26 cellular contexts compared by ENCODE assay signal in genomic region chr19:51944798-51945552, GRCh38. TPM values are rescaled to one million over a fixed set of nuclear protein-coding genes. Genes with fewer than 3 reads are reported as not detected.
DNase-seq lines count a peak whose midpoint lies in the region; ATAC-seq and TF ChIP-seq lines count a peak whose summit lies in the region.
"Had no signal": no experiment of that assay in that cellular context is flagged by ENCODE, and none has a peak within 500 bp of the region (broad histone marks: within the 10 kb centered on the region; RNA-seq: fewer than 3 reads in every experiment).

No MANE protein-coding gene starts in this region.

- peaks cover 50% of the 10 kb centered on the region for H3K36me3 ChIP-seq in CD4-positive, CD25-positive, alpha-beta regulatory T cell (ENCODE audit: control insufficient read depth, insufficient read depth, low read length)
- peaks cover 37 to 52% (median 42%) of the 10 kb centered on the region in 3 experiments for H3K36me3 ChIP-seq in naive thymus-derived CD4-positive, alpha-beta T cell (ENCODE audit: control insufficient read depth in 2 of 3, insufficient read depth in 3 of 3, low read length in 3 of 3)

- H3K27ac Mint-ChIP-seq in CD4-positive, CD25-positive, alpha-beta regulatory T cell: no peak overlapping the region
- H3K27ac Mint-ChIP-seq in endothelial cell (ENCODE audit: unreplicated experiment): no peak overlapping the region
- H3K27ac Mint-ChIP-seq in naive thymus-derived CD4-positive, alpha-beta T cell: no peak overlapping the region
- H3K27ac Mint-ChIP-seq in T-helper 17 cell: no peak overlapping the region
- H3K27ac Mint-ChIP-seq: activated CD4-positive, alpha-beta T cell treated with anti-CD3 and anti-CD28 coated beads for 36 hours; activated CD8-positive, alpha-beta T cell treated with anti-CD3 and anti-CD28 coated beads, Interleukin-2, amount 10 ng/mL, durations not matched to agents 7 days and 5 days; activated naive CD8-positive, alpha-beta T cell treated with anti-CD3 and anti-CD28 coated beads for 36 hours; naive B cell had no signal

- no peaks in the 10 kb centered on the region for H3K27me3 Mint-ChIP-seq in CD4-positive, CD25-positive, alpha-beta regulatory T cell
- H3K27me3 Mint-ChIP-seq in endothelial cell (ENCODE audit: unreplicated experiment) (peaks cover 4% of the 10 kb centered on the region), T-helper 17 cell (no peaks in the 10 kb centered on the region)
- no peaks in the 10 kb centered on the region for H3K27me3 Mint-ChIP-seq in naive thymus-derived CD4-positive, alpha-beta T cell
- H3K27me3 Mint-ChIP-seq: activated CD4-positive, alpha-beta T cell treated with anti-CD3 and anti-CD28 coated beads for 36 hours; activated naive CD8-positive, alpha-beta T cell treated with anti-CD3 and anti-CD28 coated beads for 36 hours; naive B cell had no signal

- no peak overlapping the region for H3K27ac ChIP-seq in CD4-positive, CD25-positive, alpha-beta regulatory T cell (ENCODE audit: insufficient read depth, low read length, poor library complexity, severe bottlenecking)
- H3K27ac ChIP-seq in naive thymus-derived CD4-positive, alpha-beta T cell (ENCODE audit: low read depth, low read length): no peak overlapping the region
- H3K27ac ChIP-seq: heart left ventricle, psoas muscle, vagina had no signal

- ATAC-seq in CD4-positive, CD25-positive, alpha-beta regulatory T cell (ENCODE audit: low read depth in 2 of 2): no peak
- no peak for ATAC-seq in naive thymus-derived CD4-positive, alpha-beta T cell
- ATAC-seq in T-helper 17 cell: no peak
- no peak for ATAC-seq in GM18907 (IDR thresholded peaks at IDR 0.05; ENCODE audit: unreplicated experiment)
- no peak for ATAC-seq in HG02798 (IDR thresholded peaks at IDR 0.05; ENCODE audit: poor library complexity, unreplicated experiment)
- ATAC-seq: activated CD4-positive, alpha-beta T cell treated with anti-CD3 and anti-CD28 coated beads for 36 hours; activated CD8-positive, alpha-beta T cell treated with anti-CD3 and anti-CD28 coated beads, Interleukin-2, amount 10 ng/mL, durations not matched to agents 7 days and 5 days; heart left ventricle; left colon; psoas muscle; SK-N-SH treated with all-trans-retinoic acid at 6 μM for 48 hours had no signal

- H3K9me3 Mint-ChIP-seq in CD4-positive, CD25-positive, alpha-beta regulatory T cell: peaks cover 0 to 85% (median 50%) of the 10 kb centered on the region in 7 donors
- H3K9me3 Mint-ChIP-seq in endothelial cell (ENCODE audit: unreplicated experiment): peaks cover 62% of the 10 kb centered on the region
- peaks cover 16 to 99% (median 85%) of the 10 kb centered on the region in 11 donors for H3K9me3 Mint-ChIP-seq in naive thymus-derived CD4-positive, alpha-beta T cell

- no peaks in the 10 kb centered on the region for H3K4me1 ChIP-seq in CD4-positive, CD25-positive, alpha-beta regulatory T cell (ENCODE audit: control insufficient read depth, insufficient read depth, low read length, poor library complexity, severe bottlenecking)
- no peaks in the 10 kb centered on the region for H3K4me1 ChIP-seq in naive thymus-derived CD4-positive, alpha-beta T cell (ENCODE audit: control insufficient read depth in 2 of 2, insufficient read depth in 2 of 2, low read length in 2 of 2)
- H3K4me1 ChIP-seq: BE2C, heart left ventricle, psoas muscle, vagina had no signal

- TF ChIP-seq CTCF in endothelial cell (IDR thresholded peaks at IDR 0.05; ENCODE audit: unreplicated experiment): no peak

- POLR2A ChIA-PET in naive thymus-derived CD4-positive, alpha-beta T cell (lab: Charles Lee): interaction anchor here (0.7 kb wide), 1 partner anchor 1448 kb away, joined by 4 read pairs; no protein-coding TSS in a partner anchor

- H3K36me3 Mint-ChIP-seq in CD4-positive, CD25-positive, alpha-beta regulatory T cell: peaks cover 62% of the 10 kb centered on the region
- peaks cover 85% of the 10 kb centered on the region for H3K36me3 Mint-ChIP-seq in endothelial cell (ENCODE audit: low read depth, unreplicated experiment)
- peaks cover 55 to 76% (median 61%) of the 10 kb centered on the region in 5 donors for H3K36me3 Mint-ChIP-seq in naive thymus-derived CD4-positive, alpha-beta T cell
- H3K36me3 Mint-ChIP-seq in T-helper 17 cell (ENCODE audit: low read depth): peaks cover 9% of the 10 kb centered on the region

- H3K9me3 ChIP-seq in CD4-positive, CD25-positive, alpha-beta regulatory T cell (ENCODE audit: control insufficient read depth in 2 of 2, low read length in 2 of 2): peaks cover 90 to 99% of the 10 kb centered on the region in 2 experiments
- peaks cover 18 to 96% (median 66%) of the 10 kb centered on the region in 3 experiments for H3K9me3 ChIP-seq in naive thymus-derived CD4-positive, alpha-beta T cell (ENCODE audit: control insufficient read depth in 2 of 3, low read length in 3 of 3)
- H3K9me3 ChIP-seq in T-helper 17 cell (ENCODE audit: control insufficient read depth, low read length, poor library complexity, severe bottlenecking): peaks cover 73% of the 10 kb centered on the region

- CTCF ChIA-PET in naive thymus-derived CD4-positive, alpha-beta T cell (lab: Charles Lee): no interaction called here

- no peaks in the 10 kb centered on the region for H3K4me1 Mint-ChIP-seq in CD4-positive, CD25-positive, alpha-beta regulatory T cell
- H3K4me1 Mint-ChIP-seq in endothelial cell (ENCODE audit: unreplicated experiment): no peaks in the 10 kb centered on the region
- no peaks in the 10 kb centered on the region for H3K4me1 Mint-ChIP-seq in naive thymus-derived CD4-positive, alpha-beta T cell
- H3K4me1 Mint-ChIP-seq in T-helper 17 cell: no peaks in the 10 kb centered on the region
- H3K4me1 Mint-ChIP-seq: activated CD4-positive, alpha-beta T cell treated with anti-CD3 and anti-CD28 coated beads for 36 hours; activated naive CD8-positive, alpha-beta T cell treated with anti-CD3 and anti-CD28 coated beads for 36 hours; naive B cell had no signal

- peak overlapping the region; percentile 28 for H3K4me3 ChIP-seq in CD4-positive, CD25-positive, alpha-beta regulatory T cell (ENCODE audit: low read depth, low read length)
- H3K4me3 ChIP-seq in naive thymus-derived CD4-positive, alpha-beta T cell (ENCODE audit: low read length): peak overlapping the region; percentile 17
- H3K4me3 ChIP-seq: heart left ventricle, psoas muscle, vagina had no signal

- DNase-seq in CD4-positive, CD25-positive, alpha-beta regulatory T cell: no peak
- DNase-seq in LHCN-M2 (ENCODE audit: low read depth) (peak; percentile 10), endothelial cell (ENCODE audit: low spot score) (no peak), cerebellar cortex (ENCODE audit: low spot score) (no peak), T-helper 17 cell (no peak)
- DNase-seq in naive thymus-derived CD4-positive, alpha-beta T cell: no peak
- DNase-seq: activated CD4-positive, alpha-beta T cell treated with anti-CD3 and anti-CD28 coated beads for 36 hours; activated CD8-positive, alpha-beta T cell treated with anti-CD3 and anti-CD28 coated beads, Interleukin-2, amount 10 ng/mL, durations not matched to agents 7 days and 5 days; activated naive CD8-positive, alpha-beta T cell treated with anti-CD3 and anti-CD28 coated beads for 36 hours; BE2C; cerebellar nuclear complex; DMS79; GDM1; HCEC 1CT; heart left ventricle; Kasumi-1; left colon; naive B cell; NCI-H2171; NCI-H524; psoas muscle; stimulated activated naive CD4-positive, alpha-beta T cell treated with Interleukin-2 at 50 U/mL for 16 hours had no signal

- H3K27me3 ChIP-seq in CD4-positive, CD25-positive, alpha-beta regulatory T cell (ENCODE audit: control insufficient read depth, insufficient read depth, low read length): no peaks in the 10 kb centered on the region
- no peaks in the 10 kb centered on the region for H3K27me3 ChIP-seq in naive thymus-derived CD4-positive, alpha-beta T cell (ENCODE audit: control insufficient read depth in 2 of 2, insufficient read depth in 2 of 2, low read length in 2 of 2)
- H3K27me3 ChIP-seq: BE2C, heart left ventricle, vagina had no signal

- intact Hi-C loops in naive thymus-derived CD4-positive, alpha-beta T cell (cut with micrococcal nuclease): no loop called here

- no peak overlapping the region for H3K4me3 Mint-ChIP-seq in CD4-positive, CD25-positive, alpha-beta regulatory T cell
- H3K4me3 Mint-ChIP-seq in endothelial cell (ENCODE audit: unreplicated experiment) (peak overlapping the region; percentile 86), T-helper 17 cell (no peak overlapping the region)
- H3K4me3 Mint-ChIP-seq in naive thymus-derived CD4-positive, alpha-beta T cell: no peak overlapping the region
- H3K4me3 Mint-ChIP-seq: activated CD4-positive, alpha-beta T cell treated with anti-CD3 and anti-CD28 coated beads for 36 hours; activated CD8-positive, alpha-beta T cell treated with anti-CD3 and anti-CD28 coated beads, Interleukin-2, amount 10 ng/mL, durations not matched to agents 7 days and 5 days; activated naive CD8-positive, alpha-beta T cell treated with anti-CD3 and anti-CD28 coated beads for 36 hours had no signal

RNA-seq across cellular contexts. Expression of gene ZNF613, which starts 17.7 kb away (rescaled TPM):
- 2.4 TPM for total RNA-seq in CD4-positive, CD25-positive, alpha-beta regulatory T cell
- 1 to 10 TPM; 3.7 to 5.8 (median 4.7) TPM for polyA plus RNA-seq in CD4-positive, CD25-positive, alpha-beta regulatory T cell
- total RNA-seq in LHCN-M2 (2014; rRNA removed) (6.2 and 6.6 TPM in 2 replicates), endothelial cell (ENCODE audit: unreplicated experiment) (10.9 TPM), T-helper 17 cell (1 to 10 TPM; 2.0 to 3.3 TPM)
- polyA plus RNA-seq in LHCN-M2 (2012): 3.0 TPM
- total RNA-seq in naive thymus-derived CD4-positive, alpha-beta T cell: 1 to 10 TPM; 1.5 to 9.6 (median 5.2) TPM
- polyA plus RNA-seq in naive thymus-derived CD4-positive, alpha-beta T cell: 1 to 10 TPM; 3.3 to 8.2 TPM

RNA-seq across cellular contexts. Expression of gene ZNF649, which starts 40.2 kb away (rescaled TPM):
- 9.3 TPM for total RNA-seq in CD4-positive, CD25-positive, alpha-beta regulatory T cell
- polyA plus RNA-seq in CD4-positive, CD25-positive, alpha-beta regulatory T cell: 1 to 10 TPM; 5.9 to 9.2 (median 7.8) TPM
- total RNA-seq in LHCN-M2 (2014; rRNA removed) (8.7 and 9.1 TPM in 2 replicates), endothelial cell (ENCODE audit: unreplicated experiment) (17.2 TPM), T-helper 17 cell (10 to 100 TPM in 1 of 2 donors, 1 to 10 TPM in 1; 8.0 to 10.2 TPM)
- polyA plus RNA-seq in LHCN-M2 (2012): 2.6 TPM
- total RNA-seq in naive thymus-derived CD4-positive, alpha-beta T cell: 10 to 100 TPM; 11.1 to 33.4 (median 14.5) TPM
- polyA plus RNA-seq in naive thymus-derived CD4-positive, alpha-beta T cell: 10 to 100 TPM in 1 of 2 donors, 1 to 10 TPM in 1; 9.3 to 14.3 TPM

RNA-seq across cellular contexts. Expression of gene ZNF350, which starts 41.7 kb away (rescaled TPM):
- total RNA-seq in CD4-positive, CD25-positive, alpha-beta regulatory T cell: 25.4 TPM
- polyA plus RNA-seq in CD4-positive, CD25-positive, alpha-beta regulatory T cell: 10 to 100 TPM; 15.5 to 25.3 (median 18.8) TPM
- total RNA-seq in LHCN-M2 (2014; rRNA removed) (5.6 and 7.6 TPM in 2 replicates), endothelial cell (ENCODE audit: unreplicated experiment) (8.9 TPM), T-helper 17 cell (10 to 100 TPM; 33.5 to 36.0 TPM)
- 3.6 TPM for polyA plus RNA-seq in LHCN-M2 (2012)
- 10 to 100 TPM; 18.1 to 43.7 (median 36.0) TPM for total RNA-seq in naive thymus-derived CD4-positive, alpha-beta T cell
- polyA plus RNA-seq in naive thymus-derived CD4-positive, alpha-beta T cell: 10 to 100 TPM; 19.9 to 26.8 TPM

RNA-seq across cellular contexts. Expression of gene ZNF577, which starts 57.2 kb away (rescaled TPM):
- 6.8 TPM for total RNA-seq in CD4-positive, CD25-positive, alpha-beta regulatory T cell
- polyA plus RNA-seq in CD4-positive, CD25-positive, alpha-beta regulatory T cell: 1 to 10 TPM; 1.6 to 4.4 (median 2.4) TPM
- 4.6 and 6.6 TPM in 2 replicates for total RNA-seq in LHCN-M2 (2014; rRNA removed)
- polyA plus RNA-seq in LHCN-M2 (2012): 0.95 TPM
- 9.3 TPM for total RNA-seq in endothelial cell (ENCODE audit: unreplicated experiment)
- 10 to 100 TPM in 3 of 5 experiments, 1 to 10 TPM in 2; 7.7 to 28.5 (median 13.3) TPM for total RNA-seq in naive thymus-derived CD4-positive, alpha-beta T cell
- 1 to 10 TPM; 3.7 to 6.5 TPM for polyA plus RNA-seq in naive thymus-derived CD4-positive, alpha-beta T cell
- total RNA-seq in T-helper 17 cell: 1 to 10 TPM; 5.4 to 8.3 TPM
